Comparison of ENCODE assay signal across 14 cellular contexts in the genomic region with DNA sequence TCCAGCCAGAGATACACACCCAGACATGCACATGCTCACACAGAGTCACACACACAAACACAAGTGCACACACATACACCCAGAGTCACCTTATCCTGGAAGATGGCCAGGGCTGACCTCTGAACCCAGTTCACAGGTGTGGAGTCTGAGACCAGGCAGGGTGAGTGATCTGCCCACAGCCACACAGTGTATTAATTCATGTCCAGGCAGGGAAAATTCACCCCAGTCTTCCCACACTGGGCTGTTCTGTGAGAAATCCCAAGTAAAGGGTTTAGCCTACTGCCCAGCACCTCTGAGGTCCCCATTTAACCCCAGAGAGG. TPM values are rescaled to one million over a fixed set of nuclear protein-coding genes. Genes with fewer than 3 reads are reported as not detected.
A peak's percentile ranks its signal among the peaks of the same experiment; 100 is the strongest.
DNase-seq lines count a peak whose midpoint lies in the region; ATAC-seq and TF ChIP-seq lines count a peak whose summit lies in the region.
"Had no signal": no experiment of that assay in that cellular context is flagged by ENCODE, and none has a peak within 500 bp of the region (broad histone marks: within the 10 kb centered on the region; RNA-seq: fewer than 3 reads in every experiment).

No MANE protein-coding gene starts in this region.

- intact Hi-C loops in CD4-positive, alpha-beta memory T cell (cut with micrococcal nuclease): loop anchor here (5.0 kb wide), 1 partner anchor 292 kb away; no protein-coding TSS in a partner anchor
- intact Hi-C loops in PC-9 (cut with micrococcal nuclease; ENCODE audit: unreplicated experiment): loop anchor here (5.0 kb wide), 1 partner anchor 92 kb away; the partner anchor contains the start of gene ZNF526

- H4K20me1 ChIP-seq in neural progenitor cell (ENCODE audit: low read depth) (no peaks in the 10 kb centered on the region), PC-9 (ENCODE audit: insufficient read depth) (no peaks in the 10 kb centered on the region)

- H3K36me3 Mint-ChIP-seq in CD4-positive, alpha-beta memory T cell: peaks cover 0 to 20% of the 10 kb centered on the region in 2 donors
- H3K36me3 Mint-ChIP-seq in HFFc6 (ENCODE audit: low read depth): no peaks in the 10 kb centered on the region
- H3K36me3 Mint-ChIP-seq in naive B cell: peaks cover 0 to 9% of the 10 kb centered on the region in 2 donors
- no peaks in the 10 kb centered on the region for H3K36me3 Mint-ChIP-seq in neural progenitor cell

- H3K4me1 ChIP-seq in CD4-positive, alpha-beta memory T cell (ENCODE audit: insufficient read depth, low read length): peaks cover 66% of the 10 kb centered on the region
- H3K4me1 ChIP-seq in neural progenitor cell (peaks cover 13% of the 10 kb centered on the region), PC-9 (replicated peaks; ENCODE audit: insufficient read depth) (no peaks in the 10 kb centered on the region)
- H3K4me1 ChIP-seq: prostate gland had no signal

- peak overlapping the region; percentile 20 for H3K27ac ChIP-seq in CD4-positive, alpha-beta memory T cell (ENCODE audit: low read depth, low read length)
- H3K27ac ChIP-seq in angular gyrus (ENCODE audit: low read depth, low read length) (peak overlapping the region; percentile 8), neural progenitor cell (no peak overlapping the region), PC-9 (no peak overlapping the region)
- H3K27ac ChIP-seq: prostate gland had no signal

- TF ChIP-seq CTCF in HFFc6 (IDR thresholded peaks at IDR 0.05): no peak
- TF ChIP-seq CTCF in neural progenitor cell (IDR thresholded peaks at IDR 0.05): no peak
- TF ChIP-seq CTCF in PC-9 (conservative IDR thresholded peaks at IDR 0.05): no peak

- CTCF ChIA-PET in CD4-positive, alpha-beta memory T cell (lab: Charles Lee; ENCODE audit: partially characterized antibody): no interaction called here
- CTCF ChIA-PET in PC-9 (lab: Charles Lee): no interaction called here

- H3K4me3 ChIP-seq in CD4-positive, alpha-beta memory T cell (ENCODE audit: low read length in 2 of 2): peak overlapping the region in 1 of 2 donors; percentile 33
- H3K4me3 ChIP-seq in neural progenitor cell: no peak overlapping the region
- H3K4me3 ChIP-seq in PC-9: no peak overlapping the region
- H3K4me3 ChIP-seq: prostate gland had no signal

- H3K27me3 ChIP-seq in CD4-positive, alpha-beta memory T cell (ENCODE audit: insufficient read depth, low read length): no peaks in the 10 kb centered on the region
- peaks cover 43% of the 10 kb centered on the region for H3K27me3 ChIP-seq in neural progenitor cell
- H3K27me3 ChIP-seq in PC-9 (ENCODE audit: insufficient read depth, low read depth): peaks cover 6% of the 10 kb centered on the region; the same call in 1 of the 2 replicates

- no peaks in the 10 kb centered on the region for H3K36me3 ChIP-seq in CD4-positive, alpha-beta memory T cell (ENCODE audit: insufficient read depth, low read length)
- H3K36me3 ChIP-seq in neural progenitor cell: no peaks in the 10 kb centered on the region
- no peaks in the 10 kb centered on the region for H3K36me3 ChIP-seq in PC-9 (ENCODE audit: low read depth)
- H3K36me3 ChIP-seq: heart left ventricle, prostate gland had no signal

- peaks cover 41 to 81% (median 66%) of the 10 kb centered on the region in 4 donors for H3K4me1 Mint-ChIP-seq in CD4-positive, alpha-beta memory T cell
- H3K4me1 Mint-ChIP-seq in HFFc6 (ENCODE audit: low read depth): peaks cover 65% of the 10 kb centered on the region
- peaks cover 75 to 91% (median 84%) of the 10 kb centered on the region in 3 donors for H3K4me1 Mint-ChIP-seq in naive B cell
- peaks cover 18% of the 10 kb centered on the region for H3K4me1 Mint-ChIP-seq in neural progenitor cell

- H3K27ac Mint-ChIP-seq in CD4-positive, alpha-beta memory T cell: peak overlapping the region; percentile 62 to 90 (median 84)
- H3K27ac Mint-ChIP-seq in HFFc6 (peak overlapping the region; percentile 10), naive B cell (peak overlapping the region; percentile 85 to 95 (median 92)), neural progenitor cell (no peak overlapping the region)

- H2AFZ ChIP-seq in neural progenitor cell (replicated peaks) (no peak overlapping the region), PC-9 (no peak overlapping the region)

- H3K4me2 ChIP-seq in neural progenitor cell (no peak overlapping the region), PC-9 (no peak overlapping the region)

- H3K4me3 Mint-ChIP-seq in CD4-positive, alpha-beta memory T cell: peak overlapping the region; percentile 27 to 80 (median 66)
- peak overlapping the region; percentile 44 for H3K4me3 Mint-ChIP-seq in HFFc6
- peak overlapping the region; percentile 93 to 100 (median 96) for H3K4me3 Mint-ChIP-seq in naive B cell
- H3K4me3 Mint-ChIP-seq in neural progenitor cell: no peak overlapping the region

- H3K9ac ChIP-seq in neural progenitor cell: no peak overlapping the region
- H3K9ac ChIP-seq: SK-N-SH had no signal

- H3K9me2 ChIP-seq in PC-9 (ENCODE audit: insufficient read depth): no peaks in the 10 kb centered on the region
- H3K9me2 ChIP-seq: SK-N-SH had no signal

- no peaks in the 10 kb centered on the region for H3K27me3 Mint-ChIP-seq in CD4-positive, alpha-beta memory T cell
- H3K27me3 Mint-ChIP-seq in HFFc6 (ENCODE audit: insufficient read depth) (peaks cover 2% of the 10 kb centered on the region; the same call in 1 of the 2 replicates), naive B cell (no peaks in the 10 kb centered on the region), neural progenitor cell (ENCODE audit: insufficient read depth, low read depth) (peaks cover 41% of the 10 kb centered on the region)

- no peak for DNase-seq in CD4-positive, alpha-beta memory T cell
- DNase-seq in HFFc6 (no peak), naive B cell (no peak), midbrain (lab: John Stamatoyannopoulos, UW) (no peak), NCI-H2029 treated with DMSO at 0.1 percent for 48 hours (lab: John Stamatoyannopoulos, UW) (no peak), neural progenitor cell (ENCODE audit: low spot score) (no peak), PC-9 (no peak)
- DNase-seq: activated CD4-positive, alpha-beta T cell treated with anti-CD3 and anti-CD28 coated beads for 4 hours; NCI-H1436 treated with DMSO at 0.1 percent for 48 hours; NCI-H774 had no signal

- H3F3A ChIP-seq in neural progenitor cell (ENCODE audit: low read depth) (peaks cover 4% of the 10 kb centered on the region), PC-9 (ENCODE audit: insufficient read depth, low read depth) (no peaks in the 10 kb centered on the region)

- H3K9me3 Mint-ChIP-seq in CD4-positive, alpha-beta memory T cell: no peaks in the 10 kb centered on the region
- H3K9me3 Mint-ChIP-seq in HFFc6: no peaks in the 10 kb centered on the region
- H3K9me3 Mint-ChIP-seq in naive B cell: no peaks in the 10 kb centered on the region
- H3K9me3 Mint-ChIP-seq in neural progenitor cell: peaks cover 6% of the 10 kb centered on the region

- no peaks in the 10 kb centered on the region for H3K9me3 ChIP-seq in CD4-positive, alpha-beta memory T cell (ENCODE audit: control insufficient read depth in 1 of 2, low read length in 2 of 2)
- H3K9me3 ChIP-seq in neural progenitor cell (ENCODE audit: low read depth) (no peaks in the 10 kb centered on the region), PC-9 (ENCODE audit: insufficient read depth, low read depth) (no peaks in the 10 kb centered on the region)
- H3K9me3 ChIP-seq: heart left ventricle, prostate gland, SK-N-SH had no signal

- POLR2A ChIA-PET in CD4-positive, alpha-beta memory T cell (lab: Charles Lee; ENCODE audit: partially characterized antibody): no interaction called here
- POLR2A ChIA-PET in PC-9 (lab: Charles Lee; ENCODE audit: unreplicated experiment): no interaction called here

- H3K79me2 ChIP-seq in neural progenitor cell (ENCODE audit: low read depth) (no peaks in the 10 kb centered on the region), PC-9 (ENCODE audit: low read depth) (no peaks in the 10 kb centered on the region)

- ATAC-seq in naive B cell (ENCODE audit: low read depth in 2 of 2): no peak

- no TSS peak for BruUV-seq in PC-9 (replicated peaks; lab: Mats Ljungman, UMichigan)

RNA-seq across cellular contexts. Expression of gene POU2F2, which starts 2.0 kb away (rescaled TPM):
- 10 to 100 TPM; 68.5 to 69.3 TPM for total RNA-seq in CD4-positive, alpha-beta memory T cell
- 10 to 100 TPM in 1 of 2 donors, 1 to 10 TPM in 1; 3.1 to 22.7 TPM for polyA plus RNA-seq in CD4-positive, alpha-beta memory T cell
- total RNA-seq in HFFc6 (2021; fragmentation: NEBNext Ultra II Directional; extraction: Animal tissue kit (Norgen Biotek cat#: 25700)): 10 to 100 TPM in 1 of 6 experiments, 1 to 10 TPM in 5; 6.4 to 11.0 (median 7.8) TPM
- polyA plus RNA-seq in naive B cell (ENCODE audit: low read depth in 6 of 6): 10 to 100 TPM; 16.5 to 96.9 (median 24.0) TPM
- 0.31 and 0.69 TPM in 2 replicates for total RNA-seq in neural progenitor cell (ENCODE audit: low replicate concordance)
- 2.9 and 3.5 TPM in 2 replicates for total RNA-seq in PC-9 (2021)

RNA-seq across cellular contexts. Expression of gene ZNF574, which starts 54.2 kb away (rescaled TPM):
- 10 to 100 TPM; 25.1 to 26.0 TPM for total RNA-seq in CD4-positive, alpha-beta memory T cell
- 10 to 100 TPM; 14.8 to 24.6 TPM for polyA plus RNA-seq in CD4-positive, alpha-beta memory T cell
- total RNA-seq in HFFc6 (2021; fragmentation: NEBNext Ultra II Directional; extraction: Animal tissue kit (Norgen Biotek cat#: 25700)): 10 to 100 TPM; 14.0 to 16.5 (median 15.1) TPM
- polyA plus RNA-seq in naive B cell (ENCODE audit: low read depth in 6 of 6): 10 to 100 TPM in 5 of 6 donors, 1 to 10 TPM in 1; 6.0 to 27.0 (median 12.2) TPM
- total RNA-seq in neural progenitor cell (ENCODE audit: low replicate concordance) (13.4 and 35.6 TPM in 2 replicates), PC-9 (2021) (19.4 and 21.6 TPM in 2 replicates)

Comparison
In these comparisons a context has a peak if more than half of its experiments do, and no peak if none do; other contexts are left out.
1. H3K27ac ChIP-seq: peak in CD4-positive, alpha-beta memory T cell (single experiment) and angular gyrus (single experiment); none in neural progenitor cell (single experiment) and PC-9 (single experiment).
2. RNA of gene POU2F2, which starts 2.0 kb away (total RNA-seq): 68.5 to 69.3 TPM in CD4-positive, alpha-beta memory T cell; 6.4 to 11.0 TPM in HFFc6, 2.9 to 3.5 TPM in PC-9 and 0.31 to 0.69 TPM in neural progenitor cell; every median in the first group is over 4 times any median in the second.